Comparison of ENCODE assay signal across 16 cellular contexts in the genomic region with DNA sequence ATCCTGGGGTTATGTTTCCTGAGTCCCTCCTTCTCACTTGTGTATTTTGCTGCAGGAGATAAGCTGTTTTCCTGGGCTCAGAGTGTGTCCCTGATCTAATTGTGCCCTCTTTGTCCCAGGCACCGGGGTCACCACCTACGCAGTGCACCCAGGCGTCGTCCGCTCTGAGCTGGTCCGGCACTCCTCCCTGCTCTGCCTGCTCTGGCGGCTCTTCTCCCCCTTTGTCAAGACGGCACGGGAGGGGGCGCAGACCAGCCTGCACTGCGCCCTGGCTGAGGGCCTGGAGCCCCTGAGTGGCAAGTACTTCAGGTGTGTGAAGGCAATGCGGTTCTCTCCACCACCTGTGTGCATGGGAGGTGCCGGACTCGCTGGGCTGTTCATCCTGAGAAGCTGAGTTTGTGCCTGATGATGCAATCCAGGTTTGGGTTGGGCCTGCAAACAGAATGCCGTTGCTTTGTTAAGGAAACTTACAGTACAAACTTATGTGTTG. TPM values are rescaled to one million over a fixed set of nuclear protein-coding genes. Genes with fewer than 3 reads are reported as not detected.
DNase-seq lines count a peak whose midpoint lies in the region; ATAC-seq, FAIRE-seq and TF ChIP-seq lines count a peak whose summit lies in the region.
"Had no signal": no experiment of that assay in that cellular context is flagged by ENCODE, and none has a peak within 500 bp of the region (broad histone marks: within the 10 kb centered on the region; RNA-seq: fewer than 3 reads in every experiment).

No MANE protein-coding gene starts in this region.

- H3K36me3 ChIP-seq in ES-I3 (ENCODE audit: insufficient read depth, low read length) (no peaks in the 10 kb centered on the region), iPS-20b (ENCODE audit: insufficient read depth, low read depth, low read length) (no peaks in the 10 kb centered on the region), pancreas (no peaks in the 10 kb centered on the region), spleen (no peaks in the 10 kb centered on the region)
- H3K36me3 ChIP-seq: tibial artery had no signal

- peak; percentile 11 for DNase-seq in astrocyte of the hippocampus (ENCODE audit: low read depth, low spot score)
- DNase-seq in pancreas: peak in 5 of 6 donors; percentile 11 to 60 (median 40)
- DNase-seq in NOMO-1 treated with dmso at 0.1 percent for 144 hours (lab: John Stamatoyannopoulos, UW; ENCODE audit: unreplicated experiment): no peak
- DNase-seq in spleen: no peak
- DNase-seq: activated CD8-positive, alpha-beta memory T cell treated with anti-CD3 and anti-CD28 coated beads for 24 hours; activated naive CD4-positive, alpha-beta T cell treated with anti-CD3 and anti-CD28 coated beads for 36 hours; central memory CD4-positive, alpha-beta T cell; NCI-H524; SHP77; tibial artery had no signal

- peak; percentile 68 to 87 (median 80) for ATAC-seq in pancreas
- no peak for ATAC-seq in GM19397 (IDR thresholded peaks at IDR 0.05; ENCODE audit: unreplicated experiment)
- ATAC-seq in HG03457 (IDR thresholded peaks at IDR 0.05; ENCODE audit: unreplicated experiment): no peak

- WGBS in pancreas, 2 donors: 25 to 46% methylated on average over 15 of the region's 15 CpGs
- 76 to 82% (median 79%) methylated on average over 13 to 15 of the region's 15 CpGs for WGBS in spleen, 5 donors

- no peak for FAIRE-seq in pancreas (lab: Jason Lieb, UNC)

- TF ChIP-seq CTCF in pancreas (IDR thresholded peaks at IDR 0.05): no peak
- TF ChIP-seq CTCF in spleen (IDR thresholded peaks at IDR 0.05 in 8 of 11, conservative IDR thresholded peaks at IDR 0.05 in 3 of 11): no peak

- no peak for TF ChIP-seq POLR2A in spleen (IDR thresholded peaks at IDR 0.05)

- H3K4me1 ChIP-seq in ES-I3 (ENCODE audit: insufficient read depth, low read length) (peaks cover 17% of the 10 kb centered on the region; the same call in 1 of the 2 replicates), iPS-20b (ENCODE audit: insufficient read depth, low read length) (peaks cover 16% of the 10 kb centered on the region; the same call in 1 of the 2 replicates), pancreas (no peaks in the 10 kb centered on the region), spleen (no peaks in the 10 kb centered on the region)
- H3K4me1 ChIP-seq: tibial artery had no signal

- H3K9ac ChIP-seq in ES-I3 (ENCODE audit: low read depth, low read length) (peak overlapping the region; percentile 26), iPS-20b (ENCODE audit: low read depth, low read length) (peak overlapping the region; percentile 62)

- H3K9me3 ChIP-seq in ES-I3 (ENCODE audit: control insufficient read depth, insufficient read depth, low read length): no peaks in the 10 kb centered on the region
- no peaks in the 10 kb centered on the region for H3K9me3 ChIP-seq in iPS-20b (ENCODE audit: insufficient read depth, low read depth, low read length)
- H3K9me3 ChIP-seq in pancreas: no peaks in the 10 kb centered on the region
- H3K9me3 ChIP-seq in spleen: no peaks in the 10 kb centered on the region
- H3K9me3 ChIP-seq: tibial artery had no signal

- H3K4me3 ChIP-seq in iPS-20b (ENCODE audit: low read length): peak overlapping the region; percentile 48; the same call in 1 of the 2 replicates
- no peak overlapping the region for H3K4me3 ChIP-seq in pancreas
- no peak overlapping the region for H3K4me3 ChIP-seq in spleen
- H3K4me3 ChIP-seq: tibial artery had no signal

- H3K27me3 ChIP-seq in iPS-20b (ENCODE audit: insufficient read depth, low read length) (0 out of 2 replicates have a peak, but pooled peaks cover under 1% of the 10 kb centered on the region), pancreas (no peaks in the 10 kb centered on the region), spleen (replicated peaks in 1 of 7) (peaks cover 0 to 27% (median 0%) of the 10 kb centered on the region in 7 donors)

- peak overlapping the region; percentile 16 for H3K27ac ChIP-seq in iPS-20b (ENCODE audit: low read length)
- H3K27ac ChIP-seq in pancreas: peak overlapping the region in 1 of 4 donors; percentile 1
- no peak overlapping the region for H3K27ac ChIP-seq in spleen
- H3K27ac ChIP-seq: HL-60, tibial artery had no signal

- intact Hi-C loops in pancreas (cut with DNase I): no loop called here
- intact Hi-C loops in spleen (cut with DNase I; ENCODE audit: low total_unique reads): no loop called here

RNA-seq across cellular contexts. Expression of a gene that starts 27.4 kb away (rescaled TPM):
- total RNA-seq in pancreas (1 to 10 TPM; 1.0 to 2.5 (median 1.5) TPM), spleen (not detected)
- polyA plus RNA-seq in pancreas (1 to 10 TPM; 1.2 to 2.0 TPM), spleen (under 1 TPM in 2 of 3 donors, not detected in 1; 0.08 to 0.10 TPM)
- total RNA-seq: activated naive CD4-positive, alpha-beta T cell treated with anti-CD3 and anti-CD28 coated beads for 36 hours had no signal
- polyA plus RNA-seq: neural cell had no signal

RNA-seq across cellular contexts. Expression of a gene that starts 33.6 kb away (rescaled TPM):
- total RNA-seq in pancreas (10 to 100 TPM; 14.0 to 37.0 (median 21.7) TPM), spleen (10 to 100 TPM; 29.6 to 49.9 (median 35.5) TPM)
- polyA plus RNA-seq in pancreas (10 to 100 TPM; 18.4 to 40.3 TPM), spleen (10 to 100 TPM; 18.0 to 20.9 (median 18.7) TPM)

RNA-seq across cellular contexts. Expression of a gene that starts 54.7 kb away (rescaled TPM):
- 10 to 100 TPM; 48.0 to 73.3 (median 54.5) TPM for total RNA-seq in pancreas
- 10 to 100 TPM; 40.9 to 46.3 TPM for polyA plus RNA-seq in pancreas
- total RNA-seq in spleen: 10 to 100 TPM; 61.5 to 84.1 (median 67.3) TPM
- 10 to 100 TPM; 42.1 to 58.9 (median 56.6) TPM for polyA plus RNA-seq in spleen

Comparison
In these comparisons a context has a peak if more than half of its experiments do, and no peak if none do; other contexts are left out.
1. DNase-seq: peak in astrocyte of the hippocampus (single experiment) and pancreas (5 of 6); none in NOMO-1 treated with dmso at 0.1 percent for 144 hours (single experiment) and spleen (single experiment).
2. ATAC-seq: peak in pancreas (4 of 4); none in GM19397 (single experiment) and HG03457 (single experiment).